14 cellular contexts compared by ENCODE assay signal in the genomic region with DNA sequence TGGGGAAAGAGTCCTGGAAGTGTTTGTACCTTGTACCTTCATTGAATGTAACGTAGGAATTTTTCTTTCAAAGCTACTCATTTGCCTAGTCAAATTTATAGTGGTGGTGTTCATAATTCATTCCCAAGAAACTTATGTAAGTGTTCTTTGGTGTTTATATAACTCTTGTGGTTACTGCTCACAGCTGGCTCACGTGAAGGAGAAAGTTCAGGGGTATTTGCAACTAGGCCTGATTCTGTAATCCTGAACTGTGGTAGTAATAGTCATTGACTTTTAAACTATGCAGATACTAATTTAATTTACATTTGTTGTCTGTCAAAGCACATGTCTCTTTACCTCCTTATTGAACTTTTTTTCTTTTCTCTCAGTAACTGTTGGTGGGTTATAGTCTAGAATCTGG. TPM values are rescaled to one million over a fixed set of nuclear protein-coding genes. Genes with fewer than 3 reads are reported as not detected.
DNase-seq lines count a peak whose midpoint lies in the region; ATAC-seq and TF ChIP-seq lines count a peak whose summit lies in the region.
"Had no signal": no experiment of that assay in that cellular context is flagged by ENCODE, and none has a peak within 500 bp of the region (broad histone marks: within the 10 kb centered on the region; RNA-seq: fewer than 3 reads in every experiment).

No MANE protein-coding gene starts in this region.

- TF ChIP-seq CTCF in AG10803 (conservative IDR thresholded peaks at IDR 0.05; ENCODE audit: low read length) = no peak
- TF ChIP-seq CTCF in fibroblast of the aortic adventitia (IDR thresholded peaks at IDR 0.05; ENCODE audit: insufficient read depth, low read length) = no peak
- no peak for TF ChIP-seq CTCF in prostate gland (IDR thresholded peaks at IDR 0.05)
- no peak for TF ChIP-seq CTCF in neural progenitor cell (IDR thresholded peaks at IDR 0.05)
- TF ChIP-seq CTCF in Peyer's patch (IDR thresholded peaks at IDR 0.05) = no peak

- H4K20me1 ChIP-seq in neural progenitor cell (ENCODE audit: low read depth) = peaks cover 28% of the 10 kb centered on the region

- H3K9ac ChIP-seq in neural progenitor cell = no peak overlapping the region

- no peaks in the 10 kb centered on the region for H3K27me3 Mint-ChIP-seq in activated CD4-positive, alpha-beta T cell treated with anti-CD3 and anti-CD28 coated beads for 36 hours
- H3K27me3 Mint-ChIP-seq in neural progenitor cell (ENCODE audit: insufficient read depth, low read depth) = no peaks in the 10 kb centered on the region
- no peaks in the 10 kb centered on the region for H3K27me3 Mint-ChIP-seq in activated CD8-positive, alpha-beta T cell treated with anti-CD3 and anti-CD28 coated beads, Interleukin-2, amount 10 ng/mL, durations not matched to agents 7 days and 5 days (ENCODE audit: low read depth)
- H3K27me3 Mint-ChIP-seq: CD4-positive, alpha-beta memory T cell had no signal

- peak; percentile 74 for DNase-seq in AG10803 (ENCODE audit: low read depth)
- DNase-seq in NCI-H526 treated with DMSO at 0.1 percent for 48 hours (lab: John Stamatoyannopoulos, UW) = peak; percentile 86
- DNase-seq in fibroblast of the aortic adventitia (ENCODE audit: low read depth) = peak; percentile 67
- DNase-seq in prostate gland (ENCODE audit: low spot score) = peak; percentile 56
- no peak for DNase-seq in activated CD4-positive, alpha-beta T cell treated with anti-CD3 and anti-CD28 coated beads for 36 hours
- no peak for DNase-seq in neural progenitor cell (ENCODE audit: low spot score)
- no peak for DNase-seq in activated CD8-positive, alpha-beta T cell treated with anti-CD3 and anti-CD28 coated beads, Interleukin-2, amount 10 ng/mL, durations not matched to agents 7 days and 5 days
- no peak for DNase-seq in Peyer's patch
- DNase-seq: CD4-positive, alpha-beta memory T cell; NCI-H1417 treated with DMSO at 0.1 percent for 48 hours; stimulated activated CD8-positive, alpha-beta memory T cell treated with anti-CD3 and anti-CD28 coated beads, Interleukin-4, amount 100 ng/mL, for 48 hours had no signal

- H3K4me1 ChIP-seq in prostate gland (replicated peaks) = peaks cover 4% of the 10 kb centered on the region
- H3K4me1 ChIP-seq in neural progenitor cell = no peaks in the 10 kb centered on the region
- H3K4me1 ChIP-seq in Peyer's patch = peaks cover 0 to 4% (median 0%) of the 10 kb centered on the region in 4 donors

- H3K4me3 ChIP-seq in AG10803 (ENCODE audit: low read length) = no peak overlapping the region
- no peak overlapping the region for H3K4me3 ChIP-seq in fibroblast of the aortic adventitia (ENCODE audit: low read depth, low read length)
- no peak overlapping the region for H3K4me3 ChIP-seq in prostate gland
- H3K4me3 ChIP-seq in neural progenitor cell = no peak overlapping the region
- H3K4me3 ChIP-seq in Peyer's patch = no peak overlapping the region
- H3K4me3 ChIP-seq: skin epidermis had no signal

- TF ChIP-seq POLR2A in prostate gland (IDR thresholded peaks at IDR 0.05) (no peak), Peyer's patch (IDR thresholded peaks at IDR 0.05) (no peak)

- no peaks in the 10 kb centered on the region for H3K36me3 Mint-ChIP-seq in activated CD4-positive, alpha-beta T cell treated with anti-CD3 and anti-CD28 coated beads for 36 hours (ENCODE audit: low read depth)
- H3K36me3 Mint-ChIP-seq in neural progenitor cell = peaks cover 5% of the 10 kb centered on the region
- H3K36me3 Mint-ChIP-seq in activated CD8-positive, alpha-beta T cell treated with anti-CD3 and anti-CD28 coated beads, Interleukin-2, amount 10 ng/mL, durations not matched to agents 7 days and 5 days (ENCODE audit: low read depth) = no peaks in the 10 kb centered on the region

- intact Hi-C loops in prostate gland (cut with DNase I) = no loop called here
- intact Hi-C loops in activated CD4-positive, alpha-beta T cell treated with anti-CD3 and anti-CD28 coated beads for 36 hours (cut with DNase I, micrococcal nuclease) = no loop called here

- POLR2A ChIA-PET in activated CD4-positive, alpha-beta T cell treated with anti-CD3 and anti-CD28 coated beads for 36 hours (lab: Charles Lee) = no interaction called here
- POLR2A ChIA-PET in activated CD8-positive, alpha-beta T cell treated with anti-CD3 and anti-CD28 coated beads, Interleukin-2, amount 10 ng/mL, durations not matched to agents 7 days and 5 days (lab: Charles Lee) = no interaction called here

- H3K9me3 ChIP-seq in prostate gland (no peaks in the 10 kb centered on the region), neural progenitor cell (ENCODE audit: low read depth) (no peaks in the 10 kb centered on the region), Peyer's patch (no peaks in the 10 kb centered on the region)
- H3K9me3 ChIP-seq: ascending aorta had no signal

- H3K79me2 ChIP-seq in neural progenitor cell (ENCODE audit: low read depth) = peaks cover 51% of the 10 kb centered on the region

- H2AFZ ChIP-seq in neural progenitor cell (replicated peaks) = no peak overlapping the region

- no peak overlapping the region for H3K27ac Mint-ChIP-seq in activated CD4-positive, alpha-beta T cell treated with anti-CD3 and anti-CD28 coated beads for 36 hours
- no peak overlapping the region for H3K27ac Mint-ChIP-seq in neural progenitor cell
- no peak overlapping the region for H3K27ac Mint-ChIP-seq in activated CD8-positive, alpha-beta T cell treated with anti-CD3 and anti-CD28 coated beads, Interleukin-2, amount 10 ng/mL, durations not matched to agents 7 days and 5 days
- H3K27ac Mint-ChIP-seq: T-helper 2 cell treated with Interferon-gamma antibody and Interleukin-4, amounts not matched to agents 5 μg/mL and 100 μg/mL, for 36 hours had no signal

- H3K27ac ChIP-seq in prostate gland (peak overlapping the region; percentile 52 to 65), neural progenitor cell (no peak overlapping the region), Peyer's patch (peak overlapping the region in 1 of 4 donors; percentile 53)
- H3K27ac ChIP-seq: ascending aorta had no signal

- no peaks in the 10 kb centered on the region for H3K9me3 Mint-ChIP-seq in activated CD4-positive, alpha-beta T cell treated with anti-CD3 and anti-CD28 coated beads for 36 hours (ENCODE audit: low read depth)
- no peaks in the 10 kb centered on the region for H3K9me3 Mint-ChIP-seq in neural progenitor cell
- H3K9me3 Mint-ChIP-seq in activated CD8-positive, alpha-beta T cell treated with anti-CD3 and anti-CD28 coated beads, Interleukin-2, amount 10 ng/mL, durations not matched to agents 7 days and 5 days (ENCODE audit: insufficient read depth) = no peaks in the 10 kb centered on the region
- H3K9me3 Mint-ChIP-seq: CD4-positive, alpha-beta memory T cell; T-helper 2 cell treated with Interferon-gamma antibody and Interleukin-4, amounts not matched to agents 5 μg/mL and 100 μg/mL, for 36 hours had no signal

- no peaks in the 10 kb centered on the region for H3F3A ChIP-seq in neural progenitor cell (ENCODE audit: low read depth)

- 5% methylated on average over 2 of the region's 2 CpGs for WGBS in prostate gland

- no peak for ATAC-seq in activated CD4-positive, alpha-beta T cell treated with anti-CD3 and anti-CD28 coated beads for 36 hours
- ATAC-seq in activated CD8-positive, alpha-beta T cell treated with anti-CD3 and anti-CD28 coated beads, Interleukin-2, amount 10 ng/mL, durations not matched to agents 7 days and 5 days = no peak

- H3K4me2 ChIP-seq in neural progenitor cell = no peak overlapping the region

- H3K27me3 ChIP-seq in prostate gland (replicated peaks; ENCODE audit: insufficient read depth) (no peaks in the 10 kb centered on the region), neural progenitor cell (no peaks in the 10 kb centered on the region), Peyer's patch (no peaks in the 10 kb centered on the region)
- H3K27me3 ChIP-seq: ascending aorta had no signal

- CTCF ChIA-PET in activated CD4-positive, alpha-beta T cell treated with anti-CD3 and anti-CD28 coated beads for 36 hours (lab: Charles Lee) = no interaction called here
- CTCF ChIA-PET in activated CD8-positive, alpha-beta T cell treated with anti-CD3 and anti-CD28 coated beads, Interleukin-2, amount 10 ng/mL, durations not matched to agents 7 days and 5 days (lab: Charles Lee) = interaction anchor here (1.2 kb wide), 1 partner anchor 62 kb away, joined by 4 read pairs; no protein-coding TSS in a partner anchor

- H3K4me3 Mint-ChIP-seq in activated CD4-positive, alpha-beta T cell treated with anti-CD3 and anti-CD28 coated beads for 36 hours = no peak overlapping the region
- no peak overlapping the region for H3K4me3 Mint-ChIP-seq in neural progenitor cell
- no peak overlapping the region for H3K4me3 Mint-ChIP-seq in activated CD8-positive, alpha-beta T cell treated with anti-CD3 and anti-CD28 coated beads, Interleukin-2, amount 10 ng/mL, durations not matched to agents 7 days and 5 days
- H3K4me3 Mint-ChIP-seq: CD4-positive, alpha-beta memory T cell; T-helper 2 cell treated with Interferon-gamma antibody and Interleukin-4, amounts not matched to agents 5 μg/mL and 100 μg/mL, for 36 hours had no signal

- H3K36me3 ChIP-seq in prostate gland = no peaks in the 10 kb centered on the region
- no peaks in the 10 kb centered on the region for H3K36me3 ChIP-seq in neural progenitor cell
- no peaks in the 10 kb centered on the region for H3K36me3 ChIP-seq in Peyer's patch
- H3K36me3 ChIP-seq: ascending aorta had no signal

- peaks cover 18% of the 10 kb centered on the region for H3K4me1 Mint-ChIP-seq in activated CD4-positive, alpha-beta T cell treated with anti-CD3 and anti-CD28 coated beads for 36 hours
- peaks cover 3% of the 10 kb centered on the region for H3K4me1 Mint-ChIP-seq in neural progenitor cell
- peaks cover 9% of the 10 kb centered on the region for H3K4me1 Mint-ChIP-seq in activated CD8-positive, alpha-beta T cell treated with anti-CD3 and anti-CD28 coated beads, Interleukin-2, amount 10 ng/mL, durations not matched to agents 7 days and 5 days (ENCODE audit: low read depth)

RNA-seq across cellular contexts. Expression of a gene that starts 50.5 kb away (rescaled TPM):
- total RNA-seq in fibroblast of the aortic adventitia (ENCODE audit: low replicate concordance) (20.4 and 38.7 TPM in 2 replicates), prostate gland (100 to 1,000 TPM; 157 to 214 TPM), neural progenitor cell (ENCODE audit: low replicate concordance) (0.54 and 2.8 TPM in 2 replicates), Peyer's patch (100 to 1,000 TPM in 1 of 4 donors, 10 to 100 TPM in 3; 22.3 to 118 (median 83.2) TPM)
- total RNA-seq in activated CD4-positive, alpha-beta T cell treated with anti-CD3 and anti-CD28 coated beads for 36 hours = 10 to 100 TPM; 35.3 to 37.4 TPM
- 10 to 100 TPM; 62.6 to 65.0 TPM for total RNA-seq in activated CD8-positive, alpha-beta T cell treated with anti-CD3 and anti-CD28 coated beads, Interleukin-2, amount 10 ng/mL, durations not matched to agents 7 days and 5 days

Comparison
In these comparisons a context has a peak if more than half of its experiments do, and no peak if none do; other contexts are left out.
1. DNase-seq: peak in AG10803 (single experiment), NCI-H526 treated with DMSO at 0.1 percent for 48 hours (single experiment), fibroblast of the aortic adventitia (single experiment) and prostate gland (single experiment); none in activated CD4-positive, alpha-beta T cell treated with anti-CD3 and anti-CD28 coated beads for 36 hours (single experiment), neural progenitor cell (single experiment), activated CD8-positive, alpha-beta T cell treated with anti-CD3 and anti-CD28 coated beads, Interleukin-2, amount 10 ng/mL, durations not matched to agents 7 days and 5 days (single experiment) and Peyer's patch (0 of 3).